ENCODE assay signal across 8 cellular contexts in the genomic region with DNA sequence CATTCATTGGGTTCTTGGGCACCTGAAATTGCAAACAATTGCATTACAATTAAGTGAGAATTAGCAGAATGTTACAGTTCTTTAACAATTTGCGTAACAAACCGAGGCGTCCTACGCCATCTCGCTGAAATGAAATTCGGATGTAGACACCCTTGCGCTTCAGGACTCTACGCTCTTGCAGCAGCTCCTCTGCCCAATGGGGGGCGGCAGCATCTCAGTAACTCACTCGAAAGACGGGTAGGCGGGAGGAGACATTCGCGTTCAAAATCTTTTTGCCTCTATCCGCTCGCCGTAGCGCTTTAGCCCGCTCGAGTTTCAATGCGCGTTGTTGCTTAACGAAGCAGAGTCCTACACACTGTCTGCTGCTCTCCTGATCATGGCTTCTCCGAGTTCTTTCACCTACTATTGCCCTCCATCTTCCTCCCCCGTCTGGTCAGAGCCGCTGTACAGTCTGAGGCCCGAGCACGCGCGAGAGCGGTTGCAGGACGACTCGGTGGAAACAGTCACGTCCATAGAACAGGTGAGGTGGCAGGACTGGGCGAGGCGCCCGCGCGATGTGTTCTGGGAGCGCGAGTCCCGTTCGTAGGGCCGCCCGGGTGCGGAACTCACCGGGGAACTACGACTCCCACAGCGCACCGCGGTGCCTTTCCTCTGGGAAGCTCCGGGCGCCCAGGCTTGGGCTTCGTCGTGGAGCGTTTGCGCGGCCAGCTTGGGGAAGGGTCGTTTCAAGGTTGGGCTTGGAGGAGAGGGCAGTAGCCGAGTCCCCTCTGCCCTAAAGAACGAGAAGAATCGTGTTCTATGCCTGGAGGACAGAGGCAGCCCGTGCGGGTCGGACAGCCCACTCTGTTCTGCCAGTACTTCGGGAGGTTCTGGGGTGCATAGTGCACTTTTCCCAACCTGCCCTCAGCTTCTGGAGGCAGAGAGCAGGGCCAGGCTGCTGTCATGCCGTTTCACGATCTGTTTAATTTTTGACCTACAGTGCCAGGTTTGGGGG. TPM values are rescaled to one million over a fixed set of nuclear protein-coding genes. Genes with fewer than 3 reads are reported as not detected.
DNase-seq lines count a peak whose midpoint lies in the region; ATAC-seq and TF ChIP-seq lines count a peak whose summit lies in the region.

A gene with protein sequence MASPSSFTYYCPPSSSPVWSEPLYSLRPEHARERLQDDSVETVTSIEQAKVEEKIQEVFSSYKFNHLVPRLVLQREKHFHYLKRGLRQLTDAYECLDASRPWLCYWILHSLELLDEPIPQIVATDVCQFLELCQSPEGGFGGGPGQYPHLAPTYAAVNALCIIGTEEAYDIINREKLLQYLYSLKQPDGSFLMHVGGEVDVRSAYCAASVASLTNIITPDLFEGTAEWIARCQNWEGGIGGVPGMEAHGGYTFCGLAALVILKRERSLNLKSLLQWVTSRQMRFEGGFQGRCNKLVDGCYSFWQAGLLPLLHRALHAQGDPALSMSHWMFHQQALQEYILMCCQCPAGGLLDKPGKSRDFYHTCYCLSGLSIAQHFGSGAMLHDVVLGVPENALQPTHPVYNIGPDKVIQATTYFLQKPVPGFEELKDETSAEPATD (plus strand): TSS at position 318 of the 994 bp plus-strand sequence. CDS start 59 bp downstream, at position 377.

- ATAC-seq in GM18498 (IDR thresholded peaks at IDR 0.05; ENCODE audit: unreplicated experiment), result peak; percentile 94
- ATAC-seq in HG02943 (IDR thresholded peaks at IDR 0.05; ENCODE audit: low read depth, unreplicated experiment), result peak; percentile 91
- ATAC-seq in right cardiac atrium, result peak; percentile 99

- intact Hi-C loops in T-helper 2 cell treated with Interferon-gamma antibody and Interleukin-4, amounts not matched to agents 100 ng/mL and 5 ng/mL, for 36 hours (cut with micrococcal nuclease), result loop anchor here (1.0 to 5.0 kb wide), 6 partner anchors 58 to 445 kb away; partner anchors contain the start of genes CHURC1, FUT8, HSPA2 and MAX
- intact Hi-C loops in ascending aorta (cut with DNase I), result loop anchor here (1.0 to 5.0 kb wide), 5 partner anchors 72 to 835 kb away; partner anchors contain the start of genes CHURC1, FUT8 and MAX
- intact Hi-C loops in right cardiac atrium (cut with DNase I), result no loop called here
- intact Hi-C loops in uterus (cut with DNase I; ENCODE audit: low total_unique reads), result no loop called here

- TF ChIP-seq CTCF in ascending aorta (IDR thresholded peaks at IDR 0.05) (peak; percentile 47 to 73 (median 73)), uterus (IDR thresholded peaks at IDR 0.05) (peak; percentile 67 to 91 (median 82))

- no peaks in the 10 kb centered on the region for H3K36me3 ChIP-seq in ascending aorta
- no peaks in the 10 kb centered on the region for H3K36me3 ChIP-seq in uterus

- H3K4me1 ChIP-seq in ascending aorta, result peaks cover 0 to 3% of the 10 kb centered on the region in 2 donors
- H3K4me1 ChIP-seq in right cardiac atrium (ENCODE audit: control insufficient read depth, insufficient read depth, low read length), result peaks cover 3% of the 10 kb centered on the region
- H3K4me1 ChIP-seq in uterus, result no peaks in the 10 kb centered on the region

- no peaks in the 10 kb centered on the region for H3K27me3 ChIP-seq in ascending aorta
- no peaks in the 10 kb centered on the region for H3K27me3 ChIP-seq in right cardiac atrium (ENCODE audit: control insufficient read depth, insufficient read depth)
- no peaks in the 10 kb centered on the region for H3K27me3 ChIP-seq in uterus

- peak within 1 kb of the TSS; percentile 61 to 84 for H3K27ac ChIP-seq in ascending aorta
- peak within 1 kb of the TSS; percentile 83 for H3K27ac ChIP-seq in right cardiac atrium (ENCODE audit: low read length)
- peak within 1 kb of the TSS; percentile 74 to 83 for H3K27ac ChIP-seq in uterus

- DNase-seq in NCI-H187 (lab: John Stamatoyannopoulos, UW) (peak; percentile 95 to 99), ascending aorta (ENCODE audit: low spot score in 2 of 2) (peak; percentile 81 to 95), right cardiac atrium (peak; percentile 97 to 99 (median 97)), pulmonary artery endothelial cell (ENCODE audit: low read depth, low spot score) (peak; percentile 84), uterus (peak; percentile 95)

- H3K4me3 ChIP-seq in ascending aorta (peak within 1 kb of the TSS; percentile 83 to 89), right cardiac atrium (ENCODE audit: low read length) (peak within 1 kb of the TSS; percentile 56), uterus (peak within 1 kb of the TSS; percentile 59 to 73)

- H3K9me3 ChIP-seq in ascending aorta, result no peaks in the 10 kb centered on the region
- no peaks in the 10 kb centered on the region for H3K9me3 ChIP-seq in right cardiac atrium (ENCODE audit: control insufficient read depth, low read length)
- H3K9me3 ChIP-seq in uterus, result no peaks in the 10 kb centered on the region

- TF ChIP-seq POLR2A in uterus (IDR thresholded peaks at IDR 0.05), result peak; percentile 30 to 37

- under 1% methylated on average over 68 of the region's 68 CpGs for WGBS in right cardiac atrium

RNA-seq across cellular contexts. Expression of the gene that starts here (rescaled TPM):
- 14.7 and 15.9 TPM in 2 replicates for total RNA-seq in T-helper 2 cell treated with Interferon-gamma antibody and Interleukin-4, amounts not matched to agents 100 ng/mL and 5 ng/mL, for 36 hours
- total RNA-seq in ascending aorta (13.9 TPM), right cardiac atrium (10 to 100 TPM; 10.6 to 20.7 (median 15.3) TPM), pulmonary artery endothelial cell (9.2 and 12.1 TPM in 2 replicates), uterus (10 to 100 TPM in 3 of 4 donors, 1 to 10 TPM in 1; 7.4 to 29.7 (median 20.4) TPM)
- polyA plus RNA-seq in right cardiac atrium, result 14.9 TPM

Comparison
In these comparisons a context has a peak if more than half of its experiments do, and no peak if none do; other contexts are left out.
1. Peak in every context shown above with its lines: DNase-seq, ATAC-seq, H3K4me3 ChIP-seq and H3K27ac ChIP-seq.
2. intact Hi-C loops: an anchor here in T-helper 2 cell treated with Interferon-gamma antibody and Interleukin-4, amounts not matched to agents 100 ng/mL and 5 ng/mL, for 36 hours (1.0 to 5.0 kb wide) and ascending aorta (1.0 to 5.0 kb wide); none called in right cardiac atrium and uterus.